19 cellular contexts compared by ENCODE assay signal in the genomic region with DNA sequence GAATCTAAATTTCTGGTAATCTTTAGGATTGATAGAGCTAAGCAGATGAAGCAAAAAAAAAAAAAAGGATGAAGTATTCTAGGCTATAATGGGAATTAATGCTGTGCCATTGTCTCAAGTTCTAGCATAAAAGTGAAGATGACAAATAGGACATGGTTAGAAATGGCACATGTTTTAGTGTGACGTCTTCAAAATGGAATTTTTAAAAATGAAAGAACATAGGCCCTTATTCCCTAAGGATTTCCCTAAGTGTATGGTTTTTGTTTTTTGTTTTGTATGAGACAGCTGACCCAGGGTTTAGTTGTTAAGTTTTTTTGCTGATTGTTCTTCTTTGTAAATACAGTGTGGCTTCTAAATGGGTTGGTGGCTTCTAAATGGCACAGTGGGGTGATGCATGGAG. TPM values are rescaled to one million over a fixed set of nuclear protein-coding genes. Genes with fewer than 3 reads are reported as not detected.
DNase-seq lines count a peak whose midpoint lies in the region; FAIRE-seq and TF ChIP-seq lines count a peak whose summit lies in the region.
"Had no signal": no experiment of that assay in that cellular context is flagged by ENCODE, and none has a peak within 500 bp of the region (broad histone marks: within the 10 kb centered on the region; RNA-seq: fewer than 3 reads in every experiment).

No MANE protein-coding gene starts in this region.

- H3K23ac ChIP-seq in H9 (ENCODE audit: insufficient read length, low read depth, low read length) = no peak overlapping the region

- intact Hi-C loops in CD4-positive, alpha-beta memory T cell (cut with micrococcal nuclease) = no loop called here

- H3K4me2 ChIP-seq in astrocyte (ENCODE audit: low read length) (no peak overlapping the region), neural cell (ENCODE audit: low read length) (peak overlapping the region; percentile 93), H9 (ENCODE audit: insufficient read depth, insufficient read length, low read length) (no peak overlapping the region)

- no peak overlapping the region for H3T11ph ChIP-seq in H9 (ENCODE audit: low read length)

- peaks cover 4% of the 10 kb centered on the region for H3K23me2 ChIP-seq in H9 (ENCODE audit: insufficient read length, low read depth, low read length, poor library complexity, severe bottlenecking)

- H2BK5ac ChIP-seq in H9 (ENCODE audit: insufficient read length, low read length) = no peak overlapping the region

- no peaks in the 10 kb centered on the region for H3K36me3 ChIP-seq in CD4-positive, alpha-beta memory T cell (ENCODE audit: insufficient read depth, low read length)
- H3K36me3 ChIP-seq in astrocyte (ENCODE audit: insufficient read depth, low read length) (peaks cover 16% of the 10 kb centered on the region), neural cell (ENCODE audit: insufficient read depth, low read length) (peaks cover 15% of the 10 kb centered on the region), endodermal cell (ENCODE audit: control insufficient read depth, insufficient read depth, low read length) (no peaks in the 10 kb centered on the region)
- no peaks in the 10 kb centered on the region for H3K36me3 ChIP-seq in effector memory CD4-positive, alpha-beta T cell (ENCODE audit: control insufficient read depth, insufficient read depth, low read length)

- peaks cover 87% of the 10 kb centered on the region for H3K79me2 ChIP-seq in astrocyte (ENCODE audit: insufficient read depth, low read length)
- H3K79me2 ChIP-seq in neural cell (replicated peaks; ENCODE audit: insufficient read depth, low read length) = peaks cover 100% of the 10 kb centered on the region
- H3K79me2 ChIP-seq in H9 (ENCODE audit: insufficient read depth, low read length) = no peaks in the 10 kb centered on the region

- no peaks in the 10 kb centered on the region for H3K27me3 Mint-ChIP-seq in CD4-positive, alpha-beta memory T cell
- H3K27me3 Mint-ChIP-seq in astrocyte (ENCODE audit: low read depth, unreplicated experiment) = no peaks in the 10 kb centered on the region
- H3K27me3 Mint-ChIP-seq in H9 (ENCODE audit: low read depth) = no peaks in the 10 kb centered on the region
- H3K27me3 Mint-ChIP-seq in endodermal cell (ENCODE audit: insufficient read depth) = peaks cover 31% of the 10 kb centered on the region
- H3K27me3 Mint-ChIP-seq: activated B cell treated with CpG ODN at 0.5 μM for 24 hours had no signal

- no CpG with 5 or more reads among the region's 1 CpG for WGBS in H9 (ENCODE audit: extremely low coverage, insufficient read length, low lambda C conversion rate)
- WGBS in endodermal cell (ENCODE audit: insufficient coverage in 1 of 2, insufficient read length in 1 of 2), 2 experiments = 97 to 100% methylated on average over 1 of the region's 1 CpG

- peaks cover 4% of the 10 kb centered on the region for H3F3A ChIP-seq in neural cell (ENCODE audit: insufficient read depth, low read length, poor library complexity, severe bottlenecking)

- H3K27me3 ChIP-seq in CD4-positive, alpha-beta memory T cell (ENCODE audit: insufficient read depth, low read length) = no peaks in the 10 kb centered on the region
- no peaks in the 10 kb centered on the region for H3K27me3 ChIP-seq in astrocyte (ENCODE audit: insufficient read depth, low read length)
- H3K27me3 ChIP-seq in neural cell (ENCODE audit: insufficient read depth, low read depth, low read length) = no peaks in the 10 kb centered on the region
- H3K27me3 ChIP-seq in effector memory CD4-positive, alpha-beta T cell (replicated peaks; ENCODE audit: control insufficient read depth, insufficient read depth, low read length, poor library complexity, severe bottlenecking) = no peaks in the 10 kb centered on the region
- H3K27me3 ChIP-seq in H9 (ENCODE audit: insufficient read depth, low read length) = no peaks in the 10 kb centered on the region
- peaks cover 58% of the 10 kb centered on the region for H3K27me3 ChIP-seq in endodermal cell (ENCODE audit: control insufficient read depth, insufficient read depth, low read length, poor library complexity, severe bottlenecking)
- H3K27me3 ChIP-seq: spleen had no signal

- H3K4me3 Mint-ChIP-seq in CD4-positive, alpha-beta memory T cell = peak overlapping the region in 4 of 8 donors; percentile 4 to 68 (median 37)
- peak overlapping the region; percentile 28 for H3K4me3 Mint-ChIP-seq in astrocyte (ENCODE audit: unreplicated experiment)
- no peak overlapping the region for H3K4me3 Mint-ChIP-seq in H9
- no peak overlapping the region for H3K4me3 Mint-ChIP-seq in endodermal cell
- H3K4me3 Mint-ChIP-seq: activated B cell treated with CpG ODN at 0.5 μM for 24 hours; T-helper 1 cell treated with Interleukin-12 subunit alpha and Interleukin-12 subunit beta and Interleukin-4 antibody, amounts not matched to agents 30 μg/mL and 1 μg/mL, for 36 hours had no signal

- H2BK120ac ChIP-seq in H9 (ENCODE audit: low read depth, low read length, poor library complexity, severe bottlenecking) = no peak overlapping the region

- no peak overlapping the region for H3K56ac ChIP-seq in H9 (ENCODE audit: insufficient read length, low read depth, low read length)

- H3K4me3 ChIP-seq in CD4-positive, alpha-beta memory T cell (ENCODE audit: low read length in 2 of 2) = no peak overlapping the region
- H3K4me3 ChIP-seq in astrocyte (ENCODE audit: insufficient read depth, low read depth, low read length) (no peak overlapping the region), neural cell (ENCODE audit: low read length) (peak overlapping the region; percentile 81), endodermal cell (ENCODE audit: low read length) (no peak overlapping the region)
- H3K4me3 ChIP-seq in effector memory CD4-positive, alpha-beta T cell (ENCODE audit: insufficient read depth, low read depth, low read length, poor library complexity, severe bottlenecking) = no peak overlapping the region
- H3K4me3 ChIP-seq: GM12878, spleen had no signal

- peak overlapping the region; percentile 15 to 84 (median 49) for H3K27ac Mint-ChIP-seq in CD4-positive, alpha-beta memory T cell
- H3K27ac Mint-ChIP-seq in astrocyte (ENCODE audit: unreplicated experiment) = no peak overlapping the region
- no peak overlapping the region for H3K27ac Mint-ChIP-seq in H9
- no peak overlapping the region for H3K27ac Mint-ChIP-seq in endodermal cell
- H3K27ac Mint-ChIP-seq: T-helper 1 cell treated with Interleukin-12 subunit alpha and Interleukin-12 subunit beta and Interleukin-4 antibody, amounts not matched to agents 30 μg/mL and 1 μg/mL, for 36 hours had no signal

- TF ChIP-seq CTCF in astrocyte (IDR thresholded peaks at IDR 0.05; ENCODE audit: insufficient read depth, low read depth, low read length) (no peak), neural cell (IDR thresholded peaks at IDR 0.05; ENCODE audit: poor library complexity, severe bottlenecking) (no peak), H9 (conservative IDR thresholded peaks at IDR 0.05) (no peak), endodermal cell (conservative IDR thresholded peaks at IDR 0.05) (no peak)

- no peak for TF ChIP-seq RAD21 in neural cell (conservative IDR thresholded peaks at IDR 0.05)

- H3K36me3 Mint-ChIP-seq in CD4-positive, alpha-beta memory T cell = peaks cover 0 to 22% of the 10 kb centered on the region in 2 donors
- H3K36me3 Mint-ChIP-seq in astrocyte (ENCODE audit: low read depth, unreplicated experiment) (peaks cover 12% of the 10 kb centered on the region), H9 (ENCODE audit: insufficient read depth in 1 of 3, low read depth in 3 of 3) (peaks cover 6 to 42% (median 27%) of the 10 kb centered on the region in 3 experiments), endodermal cell (ENCODE audit: low read depth) (no peaks in the 10 kb centered on the region)

- no peak overlapping the region for H3K4ac ChIP-seq in H9 (ENCODE audit: low read depth, low read length)

- H3K9ac ChIP-seq in astrocyte (ENCODE audit: low read length) (no peak overlapping the region), neural cell (ENCODE audit: low read length) (no peak overlapping the region), H9 (ENCODE audit: extremely low read depth, insufficient read length, low read length) (no peak overlapping the region), endodermal cell (ENCODE audit: extremely low read depth, low read length, poor library complexity, severe bottlenecking) (no peak overlapping the region)

- POLR2A ChIA-PET in CD4-positive, alpha-beta memory T cell (lab: Charles Lee; ENCODE audit: partially characterized antibody) = interaction anchor here (1.5 to 1.8 kb wide), 2 partner anchors 14 to 45 kb away, joined by 3 to 4 read pairs; no protein-coding TSS in a partner anchor

- H2BK15ac ChIP-seq in H9 (ENCODE audit: low read depth, low read length) = no peak overlapping the region

- H3K9me3 Mint-ChIP-seq in CD4-positive, alpha-beta memory T cell = no peaks in the 10 kb centered on the region
- no peaks in the 10 kb centered on the region for H3K9me3 Mint-ChIP-seq in astrocyte (ENCODE audit: unreplicated experiment)
- no peaks in the 10 kb centered on the region for H3K9me3 Mint-ChIP-seq in H9
- no peaks in the 10 kb centered on the region for H3K9me3 Mint-ChIP-seq in endodermal cell
- H3K9me3 Mint-ChIP-seq: activated B cell treated with CpG ODN at 0.5 μM for 24 hours; T-helper 1 cell treated with Interleukin-12 subunit alpha and Interleukin-12 subunit beta and Interleukin-4 antibody, amounts not matched to agents 30 μg/mL and 1 μg/mL, for 36 hours had no signal

- CTCF ChIA-PET in CD4-positive, alpha-beta memory T cell (lab: Charles Lee; ENCODE audit: partially characterized antibody) = no interaction called here

- H4K91ac ChIP-seq in H9 (ENCODE audit: insufficient read length, low read depth, low read length) = no peak overlapping the region

- DNase-seq in AG08395 (ENCODE audit: low spot score) (peak; percentile 20), astrocyte (ENCODE audit: low read depth) (no peak), NCI-H345 (lab: John Stamatoyannopoulos, UW) (no peak), H9 (no peak), endodermal cell (no peak)
- DNase-seq in CD4-positive, alpha-beta memory T cell = no peak
- no peak for DNase-seq in effector memory CD4-positive, alpha-beta T cell
- DNase-seq: activated B cell treated with CpG ODN at 0.5 μM for 24 hours; C1 segment of cervical spinal cord; effector CD4-positive, alpha-beta T cell; foreskin melanocyte; HCEC 1CT; mesendoderm; NCI-H226; spleen; stimulated activated naive CD4-positive, alpha-beta T cell treated with Interleukin-2 at 50 U/mL for 16 hours had no signal

- H4K8ac ChIP-seq in H9 (replicated peaks; ENCODE audit: insufficient read length, low read depth, low read length) = no peak overlapping the region

- H3K27ac ChIP-seq in CD4-positive, alpha-beta memory T cell (ENCODE audit: low read depth, low read length) = no peak overlapping the region
- no peak overlapping the region for H3K27ac ChIP-seq in astrocyte (ENCODE audit: low read depth, low read length)
- peak overlapping the region; percentile 2 for H3K27ac ChIP-seq in neural cell (ENCODE audit: low read length)
- H3K27ac ChIP-seq in effector memory CD4-positive, alpha-beta T cell (ENCODE audit: insufficient read depth, low read length, poor library complexity, severe bottlenecking) = no peak overlapping the region
- no peak overlapping the region for H3K27ac ChIP-seq in H9 (ENCODE audit: insufficient read length, low read depth, low read length)
- no peak overlapping the region for H3K27ac ChIP-seq in endodermal cell (ENCODE audit: low read depth, low read length)

- no peak overlapping the region for H4K5ac ChIP-seq in H9 (ENCODE audit: insufficient read length, low read depth, low read length)

- peaks cover 77 to 97% (median 88%) of the 10 kb centered on the region in 4 donors for H3K4me1 Mint-ChIP-seq in CD4-positive, alpha-beta memory T cell
- H3K4me1 Mint-ChIP-seq in astrocyte (ENCODE audit: low read depth, unreplicated experiment) (peaks cover 49% of the 10 kb centered on the region), H9 (peaks cover 38 to 68% of the 10 kb centered on the region in 2 experiments), endodermal cell (peaks cover 65% of the 10 kb centered on the region)

- H3K18ac ChIP-seq in H9 (ENCODE audit: insufficient read length, low read depth, low read length) = no peak overlapping the region

- TF ChIP-seq EP300 in neural cell (conservative IDR thresholded peaks at IDR 0.05; ENCODE audit: poor library complexity, severe bottlenecking) = no peak

- H2AFZ ChIP-seq in astrocyte (ENCODE audit: low read depth, low read length) (no peak overlapping the region), neural cell (ENCODE audit: low read depth, low read length) (no peak overlapping the region), H9 (ENCODE audit: low read length) (no peak overlapping the region)

- no peak overlapping the region for H3K14ac ChIP-seq in H9 (ENCODE audit: insufficient read depth, low read length)

- H2AK5ac ChIP-seq in H9 (ENCODE audit: insufficient read length, low read length) = no peak overlapping the region

- no peaks in the 10 kb centered on the region for H3K9me3 ChIP-seq in CD4-positive, alpha-beta memory T cell (ENCODE audit: control insufficient read depth in 1 of 2, low read length in 2 of 2)
- H3K9me3 ChIP-seq in astrocyte (ENCODE audit: insufficient read depth, low read depth, low read length) = no peaks in the 10 kb centered on the region
- H3K9me3 ChIP-seq in neural cell (ENCODE audit: low read length) = no peaks in the 10 kb centered on the region
- no peaks in the 10 kb centered on the region for H3K9me3 ChIP-seq in effector memory CD4-positive, alpha-beta T cell (ENCODE audit: control insufficient read depth, low read length)
- H3K9me3 ChIP-seq in H9 (ENCODE audit: control insufficient read depth, low read depth, low read length) = no peaks in the 10 kb centered on the region
- H3K9me3 ChIP-seq in endodermal cell (ENCODE audit: control insufficient read depth, low read length) = no peaks in the 10 kb centered on the region
- H3K9me3 ChIP-seq: spleen had no signal

- H2BK12ac ChIP-seq in H9 (ENCODE audit: insufficient read length, low read depth, low read length) = no peak overlapping the region

- no peaks in the 10 kb centered on the region for H3K9me2 ChIP-seq in neural cell (ENCODE audit: insufficient read depth, low read length)

- H3K4me1 ChIP-seq in CD4-positive, alpha-beta memory T cell (ENCODE audit: insufficient read depth, low read length) = peaks cover 96% of the 10 kb centered on the region
- H3K4me1 ChIP-seq in astrocyte (ENCODE audit: insufficient read depth, low read length) (peaks cover 23% of the 10 kb centered on the region), H9 (ENCODE audit: insufficient read depth, low read length) (peaks cover 5% of the 10 kb centered on the region; the same call in 1 of the 2 replicates), endodermal cell (ENCODE audit: control insufficient read depth, insufficient read depth, low read length) (peaks cover 13% of the 10 kb centered on the region)
- H3K4me1 ChIP-seq in effector memory CD4-positive, alpha-beta T cell (ENCODE audit: control insufficient read depth, insufficient read depth, low read length, poor library complexity, severe bottlenecking) = peaks cover 42% of the 10 kb centered on the region

- no peak overlapping the region for H2BK20ac ChIP-seq in H9 (ENCODE audit: low read depth, low read length, poor library complexity, severe bottlenecking)

- peaks cover 2% of the 10 kb centered on the region for H3K79me1 ChIP-seq in H9 (ENCODE audit: insufficient read depth, low read depth, low read length, poor library complexity, severe bottlenecking)

- no peak for FAIRE-seq in astrocyte (lab: Jason Lieb, UNC)
- FAIRE-seq: GM12878 had no signal

- H4K20me1 ChIP-seq in astrocyte (ENCODE audit: insufficient read depth, low read length) (peaks cover 84% of the 10 kb centered on the region), neural cell (ENCODE audit: insufficient read depth) (peaks cover 12% of the 10 kb centered on the region), H9 (ENCODE audit: control insufficient read depth, insufficient read depth, insufficient read length) (no peaks in the 10 kb centered on the region)

RNA-seq across cellular contexts. Expression of gene TLE4, which starts 7.1 kb away (rescaled TPM):
- 100 to 1,000 TPM in 1 of 2 experiments, 10 to 100 TPM in 1; 98.6 to 101 TPM for total RNA-seq in CD4-positive, alpha-beta memory T cell
- polyA plus RNA-seq in CD4-positive, alpha-beta memory T cell = 10 to 100 TPM; 27.9 to 45.7 TPM
- total RNA-seq in astrocyte = 96.3 and 98.5 TPM in 2 replicates
- 143 and 146 TPM in 2 replicates for polyA plus RNA-seq in neural cell
- polyA minus RNA-seq in neural cell = 351 and 423 TPM in 2 replicates
- 35.1 and 36.5 TPM in 2 replicates for total RNA-seq in H9 (2021)
- 10 to 100 TPM; 16.7 to 25.5 TPM for total RNA-seq in endodermal cell
- polyA plus RNA-seq in endodermal cell (2013, experiment 1 of 2) = 101 TPM
- polyA plus RNA-seq in endodermal cell (2013, experiment 2 of 2) = 102 TPM

Comparison
In these comparisons a context has a peak if more than half of its experiments do, and no peak if none do; other contexts are left out.
1. H3K27ac Mint-ChIP-seq: peak in CD4-positive, alpha-beta memory T cell (7 of 7); none in astrocyte (single experiment), H9 (0 of 3) and endodermal cell (single experiment).